In genomic region chr16:1743376-1744337, GRCh38 we compare ENCODE assay signal across 14 cellular contexts. TPM values are rescaled to one million over a fixed set of nuclear protein-coding genes. Genes with fewer than 3 reads are reported as not detected.
DNase-seq lines count a peak whose midpoint lies in the region; ATAC-seq and TF ChIP-seq lines count a peak whose summit lies in the region.
"Had no signal": no experiment of that assay in that cellular context is flagged by ENCODE, and none has a peak within 500 bp of the region (broad histone marks: within the 10 kb centered on the region; RNA-seq: fewer than 3 reads in every experiment).

No MANE protein-coding gene starts in this region.

- H3K4me1 Mint-ChIP-seq in glutamatergic neuron (ENCODE audit: low read depth, unreplicated experiment) = no peaks in the 10 kb centered on the region
- H3K4me1 Mint-ChIP-seq: B cell; CD4-positive, alpha-beta memory T cell had no signal

- TF ChIP-seq POLR2A in HCT116 (IDR thresholded peaks at IDR 0.05; ENCODE audit: borderline replicate concordance, extremely low read depth, insufficient read depth, insufficient read length) = no peak

- H3K27me3 ChIP-seq in HCT116 (ENCODE audit: insufficient read depth, low read length) = no peaks in the 10 kb centered on the region
- H3K27me3 ChIP-seq: SJSA1 had no signal

- H3K79me2 ChIP-seq in HCT116 (ENCODE audit: insufficient read depth, low read length) = no peaks in the 10 kb centered on the region

- H3K4me3 Mint-ChIP-seq in glutamatergic neuron (ENCODE audit: unreplicated experiment) = no peak overlapping the region
- H3K4me3 Mint-ChIP-seq: B cell; CD4-positive, alpha-beta memory T cell had no signal

- ATAC-seq in HCT116 (no peak), sciatic nerve (no peak)

- CTCF ChIA-PET in HCT116 (lab: Charles Lee) = no interaction called here
- CTCF ChIA-PET in RWPE1 (lab: Yijun Ruan, JAX) = interaction anchor here (0.5 to 1.4 kb wide), 4 partner anchors 19 to 52 kb away, joined by 3 to 10 read pairs (median 5); partner anchors contain the start of genes EME2 and MRPS34

- H3K36me3 ChIP-seq in HCT116 (ENCODE audit: control insufficient read depth in 1 of 2, insufficient read depth in 2 of 2, low read length in 2 of 2) = peaks cover 5 to 6% of the 10 kb centered on the region in 2 experiments; a peak in 1 of 4 replicates

- H3K27ac Mint-ChIP-seq in glutamatergic neuron (ENCODE audit: unreplicated experiment) = no peak overlapping the region
- H3K27ac Mint-ChIP-seq: B cell had no signal

- H3K4me3 ChIP-seq in HCT116 (replicated peaks in 1 of 2; ENCODE audit: low read depth in 1 of 2, low read length in 2 of 2) = no peak overlapping the region
- H3K4me3 ChIP-seq: SJSA1 had no signal

- H2AFZ ChIP-seq in HCT116 (ENCODE audit: low read depth, low read length, poor library complexity, severe bottlenecking) = no peak overlapping the region

- peaks cover 6% of the 10 kb centered on the region for H3K9me3 Mint-ChIP-seq in glutamatergic neuron (ENCODE audit: unreplicated experiment)
- H3K9me3 Mint-ChIP-seq: CD4-positive, alpha-beta memory T cell had no signal

- H3K4me1 ChIP-seq in HCT116 (ENCODE audit: control insufficient read depth in 1 of 2, insufficient read depth in 2 of 2, low read length in 2 of 2) = no peaks in the 10 kb centered on the region

- no peaks in the 10 kb centered on the region for H4K20me1 ChIP-seq in HCT116 (ENCODE audit: insufficient read depth)

- peaks cover 7% of the 10 kb centered on the region for H3K36me3 Mint-ChIP-seq in glutamatergic neuron (ENCODE audit: unreplicated experiment)

- H3K27ac ChIP-seq in HCT116 (ENCODE audit: low read depth, low read length) = no peak overlapping the region
- peak overlapping the region; percentile 23; the same call in 1 of the 2 replicates for H3K27ac ChIP-seq in RWPE1
- H3K27ac ChIP-seq: KMS-11, SJSA1 had no signal

- TF ChIP-seq CTCF in HCT116 (IDR thresholded peaks at IDR 0.05 in 2 of 3, conservative IDR thresholded peaks at IDR 0.05 in 1 of 3; ENCODE audit: borderline replicate concordance in 1 of 3, insufficient read depth in 1 of 3, low read depth in 2 of 3, low read length in 2 of 3) (no peak), RWPE1 (conservative IDR thresholded peaks at IDR 0.05; ENCODE audit: low read depth) (no peak), glutamatergic neuron (IDR thresholded peaks at IDR 0.05; ENCODE audit: partially characterized antibody, unreplicated experiment) (no peak)

- no peaks in the 10 kb centered on the region for H3K9me2 ChIP-seq in HCT116 (ENCODE audit: insufficient read depth)

- H3K4me2 ChIP-seq in HCT116 (ENCODE audit: low read length) = no peak overlapping the region
- H3K4me2 ChIP-seq: KMS-11 had no signal

- DNase-seq in HCT116 (ENCODE audit: low read depth, low spot score) (no peak), RWPE1 (ENCODE audit: low spot score) (peak; percentile 76), glutamatergic neuron (peak; percentile 16), sciatic nerve (ENCODE audit: low spot score) (peak; percentile 54), NK-92 (lab: John Stamatoyannopoulos, UW; ENCODE audit: unreplicated experiment) (no peak), NAMALWA (ENCODE audit: low spot score) (no peak), NCI-H2107 treated with DMSO at 0.1 percent for 48 hours (lab: John Stamatoyannopoulos, UW; ENCODE audit: unreplicated experiment) (no peak)
- DNase-seq: GOT3, NCI-H1930, NCI-H510A treated with DMSO at 0.1 percent for 48 hours had no signal

- peaks cover 6% of the 10 kb centered on the region for H3K27me3 Mint-ChIP-seq in glutamatergic neuron (ENCODE audit: unreplicated experiment)
- H3K27me3 Mint-ChIP-seq: B cell; CD4-positive, alpha-beta memory T cell had no signal

- no peak overlapping the region for H3K9ac ChIP-seq in HCT116 (ENCODE audit: low read length)
- H3K9ac ChIP-seq: KMS-11 had no signal

- intact Hi-C loops in HCT116 (cut with micrococcal nuclease) = no loop called here
- intact Hi-C loops in sciatic nerve (cut with DNase I) = no loop called here

- RAD21 ChIA-PET in HCT116 (lab: Charles Lee; ENCODE audit: low non-redundant PET in 1 of 2, low total read pairs in 2 of 2, uncharacterized antibody in 2 of 2, unreplicated experiment in 2 of 2) = no interaction called here

- BruUV-seq in HCT116 (replicated peaks; lab: Mats Ljungman, UMichigan) = TSS peak; percentile 38

- POLR2A ChIA-PET in HCT116 (lab: Charles Lee) (no interaction called here), RWPE1 (lab: Yijun Ruan, JAX; ENCODE audit: low non-redundant PET) (interaction anchor here (0.6 to 1.4 kb wide), 4 partner anchors 11 to 133 kb away, joined by 3 to 4 read pairs (median 3); partner anchors contain the start of gene MAPK8IP3)

- H3K9me3 ChIP-seq in HCT116 (ENCODE audit: control insufficient read depth in 1 of 2, insufficient read depth in 1 of 2, low read depth in 1 of 2, low read length in 2 of 2) = no peaks in the 10 kb centered on the region; a peak in 2 of 4 replicates
- H3K9me3 ChIP-seq: SJSA1 had no signal

- TF ChIP-seq RAD21 in HCT116 (IDR thresholded peaks at IDR 0.05; ENCODE audit: low read depth) = no peak

TF ChIP-seq in HCT116, 20 proteins besides CTCF, POLR2A, EP300 and RAD21 (continues in another document):
- TF ChIP-seq EZH2 (IDR thresholded peaks at IDR 0.05) (no peak), SIN3A (IDR thresholded peaks at IDR 0.05; ENCODE audit: low read depth) (no peak), YY1 (IDR thresholded peaks at IDR 0.05; ENCODE audit: extremely low read depth, insufficient replicate concordance, low read depth, low read length) (no peak), REST (IDR thresholded peaks at IDR 0.05; ENCODE audit: low read depth) (no peak), CEBPB (IDR thresholded peaks at IDR 0.05; ENCODE audit: low read depth) (no peak), JUND (IDR thresholded peaks at IDR 0.05) (no peak), EZH2phosphoT487 (IDR thresholded peaks at IDR 0.05; ENCODE audit: borderline replicate concordance) (no peak), FOSL1 (IDR thresholded peaks at IDR 0.05; ENCODE audit: low read depth) (no peak), SRF (IDR thresholded peaks at IDR 0.05; ENCODE audit: low read depth) (no peak), ZFX (IDR thresholded peaks at IDR 0.05) (no peak), ELF1 (IDR thresholded peaks at IDR 0.05; ENCODE audit: borderline replicate concordance, low read depth) (no peak), TCF7L2 (IDR thresholded peaks at IDR 0.05; ENCODE audit: borderline replicate concordance, extremely low read depth, insufficient read depth, insufficient read length) (no peak), MAX (IDR thresholded peaks at IDR 0.05) (no peak)

RNA-seq across cellular contexts. Expression of gene NME3, which starts 27.7 kb away (rescaled TPM):
- total RNA-seq in HCT116 (2021; ENCODE audit: unreplicated experiment) (103 TPM), glutamatergic neuron (ENCODE audit: unreplicated experiment) (79.1 TPM), sciatic nerve (50.1 TPM)
- 79.3 and 90.1 TPM in 2 replicates for polyA plus RNA-seq in HCT116 (2012)

RNA-seq across cellular contexts. Expression of gene EME2, which starts 29.0 kb away (rescaled TPM):
- 36.3 TPM for total RNA-seq in HCT116 (2021; ENCODE audit: unreplicated experiment)
- polyA plus RNA-seq in HCT116 (2012) = 8.9 and 9.0 TPM in 2 replicates
- total RNA-seq in glutamatergic neuron (ENCODE audit: unreplicated experiment) = 68.7 TPM
- 15.3 TPM for total RNA-seq in sciatic nerve

RNA-seq across cellular contexts. Expression of gene MRPS34, which starts 29.3 kb away (rescaled TPM):
- total RNA-seq in HCT116 (2021; ENCODE audit: unreplicated experiment) (200 TPM), glutamatergic neuron (ENCODE audit: unreplicated experiment) (75.1 TPM), sciatic nerve (42.7 TPM)
- polyA plus RNA-seq in HCT116 (2012) = 167 and 191 TPM in 2 replicates

RNA-seq across cellular contexts. Expression of gene MAPK8IP3, which starts 37.7 kb away (rescaled TPM):
- 75.3 TPM for total RNA-seq in HCT116 (2021; ENCODE audit: unreplicated experiment)
- polyA plus RNA-seq in HCT116 (2012) = 45.1 and 64.0 TPM in 2 replicates
- total RNA-seq in glutamatergic neuron (ENCODE audit: unreplicated experiment) = 281 TPM
- total RNA-seq in sciatic nerve = 93.3 TPM

RNA-seq across cellular contexts. Expression of gene SPSB3, which starts 38.7 kb away (rescaled TPM):
- total RNA-seq in HCT116 (2021; ENCODE audit: unreplicated experiment) (31.6 TPM), glutamatergic neuron (ENCODE audit: unreplicated experiment) (80.4 TPM), sciatic nerve (35.3 TPM)
- polyA plus RNA-seq in HCT116 (2012) = 43.9 and 51.6 TPM in 2 replicates

Comparison
In these comparisons a context has a peak if more than half of its experiments do, and no peak if none do; other contexts are left out.
1. DNase-seq: peak in RWPE1 (single experiment), glutamatergic neuron (single experiment) and sciatic nerve (single experiment); none in HCT116 (single experiment), NK-92 (single experiment), NAMALWA (single experiment) and NCI-H2107 treated with DMSO at 0.1 percent for 48 hours (single experiment).